ENCODE assay signal across 1 cellular context in genomic region chr12:71865166-71865713, GRCh38.
TF ChIP-seq lines count a peak whose summit lies in the region.

No MANE protein-coding gene starts in this region.

TF ChIP-seq in A549, 52 proteins besides CTCF, POLR2A, EP300 and RAD21 (continued from another document):
- TF ChIP-seq MAFK (IDR thresholded peaks at IDR 0.05; ENCODE audit: partially characterized antibody) (no peak), SREBF2 (IDR thresholded peaks at IDR 0.05) (no peak), HDAC2 (IDR thresholded peaks at IDR 0.05) (no peak), RFX5 (IDR thresholded peaks at IDR 0.05) (no peak), HOXA7 (CRISPR knock-in tag; IDR thresholded peaks at IDR 0.05) (no peak), FOSB (CRISPR knock-in tag; IDR thresholded peaks at IDR 0.05) (no peak)
TF ChIP-seq in A549: peak in this region for 0.
